In the genomic region with DNA sequence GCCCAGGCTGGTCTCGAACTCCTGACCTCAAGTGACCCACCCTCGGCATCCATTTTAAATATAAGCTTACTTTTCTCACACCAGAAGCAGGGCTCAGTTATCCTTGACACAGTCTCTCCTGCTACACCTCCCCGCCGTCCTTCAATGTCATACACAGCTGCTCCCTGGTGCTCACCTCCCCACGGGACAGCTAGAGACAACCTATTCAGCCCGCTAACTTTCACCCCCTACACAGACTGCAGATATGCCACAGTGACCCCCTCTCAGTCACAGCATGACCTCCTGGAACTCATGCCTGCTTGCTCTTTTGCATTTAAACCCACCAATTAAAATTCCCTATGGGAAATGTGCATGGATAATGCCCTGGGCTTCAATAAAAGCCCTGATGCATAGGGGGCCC, we compare ENCODE assay signal across 26 cellular contexts. TPM values are rescaled to one million over a fixed set of nuclear protein-coding genes. Genes with fewer than 3 reads are reported as not detected.
"Had no signal": no experiment of that assay in that cellular context is flagged by ENCODE, and none has a peak within 500 bp of the region (broad histone marks: within the 10 kb centered on the region; RNA-seq: fewer than 3 reads in every experiment).

No MANE protein-coding gene starts in this region.

- DNase-seq: cortex of kidney; effector memory CD8-positive, alpha-beta T cell; foreskin fibroblast; gastrocnemius medialis; head of caudate nucleus; left cardiac atrium; left lung; mesenchymal stem cell; mucosa of descending colon; naive B cell; posterior cingulate gyrus; psoas muscle; right cardiac atrium; sigmoid colon; spleen; stimulated activated naive B cell treated with anti-CD40 and anti-IgM and Interleukin-4, amounts not matched to agents 10 μg/mL and 1 μg/mL and 100 μg/mL, for 72 hours; upper lobe of right lung; uterus had no signal

- H3K4me2 ChIP-seq: hepatocyte had no signal

- H3K27me3 ChIP-seq: hepatocyte, sigmoid colon, tibial nerve, upper lobe of right lung, uterus had no signal

- H3K27ac Mint-ChIP-seq: effector memory CD8-positive, alpha-beta T cell; mesothelial cell of epicardium; natural killer cell treated with Interleukin-12 subunit alpha and Interleukin-12 subunit beta and Interleukin-15 and Interleukin-18, amount 100 ng/mL, for 72 hours; stimulated activated naive B cell treated with anti-CD40 and anti-IgM and Interleukin-4, amounts not matched to agents 10 μg/mL and 1 μg/mL and 100 μg/mL, for 72 hours; stimulated activated naive CD8-positive, alpha-beta T cell treated with anti-CD3 and anti-CD28 coated beads, Interleukin-15, Interleukin-2, amounts not matched to agents 100 ng/mL and 50 ng/mL, for 24 hours had no signal

- H3K9me3 Mint-ChIP-seq: effector memory CD8-positive, alpha-beta T cell; mesothelial cell of epicardium; naive B cell; natural killer cell treated with Interleukin-12 subunit alpha and Interleukin-12 subunit beta and Interleukin-15 and Interleukin-18, amount 100 ng/mL, for 72 hours; neural crest cell; stimulated activated naive B cell treated with anti-CD40 and anti-IgM and Interleukin-4, amounts not matched to agents 10 μg/mL and 1 μg/mL and 100 μg/mL, for 72 hours; stimulated activated naive CD8-positive, alpha-beta T cell treated with anti-CD3 and anti-CD28 coated beads, Interleukin-15, Interleukin-2, amounts not matched to agents 100 ng/mL and 50 ng/mL, for 24 hours had no signal

- H3K4me3 ChIP-seq: gastrocnemius medialis, hepatocyte, left lung, mucosa of descending colon, psoas muscle, sigmoid colon, spleen, thoracic aorta, tibial nerve, upper lobe of right lung, uterus had no signal

- H3K9me3 ChIP-seq: gastrocnemius medialis, left lung, mucosa of descending colon, psoas muscle, sigmoid colon, spleen, thoracic aorta, tibial nerve, upper lobe of right lung, uterus had no signal

- ATAC-seq: effector memory CD8-positive, alpha-beta T cell; gastrocnemius medialis; left cardiac atrium; mucosa of descending colon; natural killer cell treated with Interleukin-12 subunit alpha and Interleukin-12 subunit beta and Interleukin-15 and Interleukin-18, amount 100 ng/mL, for 72 hours; psoas muscle; right cardiac atrium; stimulated activated naive B cell treated with anti-CD40 and anti-IgM and Interleukin-4, amounts not matched to agents 10 μg/mL and 1 μg/mL and 100 μg/mL, for 72 hours; upper lobe of right lung had no signal

- H2AFZ ChIP-seq: hepatocyte had no signal

- H3K36me3 ChIP-seq: gastrocnemius medialis, left lung, sigmoid colon, spleen, thoracic aorta, tibial nerve, upper lobe of right lung, uterus had no signal

- H3K79me2 ChIP-seq: hepatocyte had no signal

- H3K4me1 Mint-ChIP-seq: mesothelial cell of epicardium, naive B cell had no signal

- H3K27ac ChIP-seq: gastrocnemius medialis, hepatocyte, left lung, psoas muscle, sigmoid colon, spleen, thoracic aorta, tibial nerve, upper lobe of right lung, uterus had no signal

- H3K4me1 ChIP-seq: gastrocnemius medialis, left lung, psoas muscle, sigmoid colon, spleen, tibial nerve, upper lobe of right lung, uterus had no signal

- H3K4me3 Mint-ChIP-seq: effector memory CD8-positive, alpha-beta T cell; mesothelial cell of epicardium; naive B cell; natural killer cell treated with Interleukin-12 subunit alpha and Interleukin-12 subunit beta and Interleukin-15 and Interleukin-18, amount 100 ng/mL, for 72 hours; neural crest cell; stimulated activated naive B cell treated with anti-CD40 and anti-IgM and Interleukin-4, amounts not matched to agents 10 μg/mL and 1 μg/mL and 100 μg/mL, for 72 hours; stimulated activated naive CD8-positive, alpha-beta T cell treated with anti-CD3 and anti-CD28 coated beads, Interleukin-15, Interleukin-2, amounts not matched to agents 100 ng/mL and 50 ng/mL, for 24 hours had no signal

- H3K36me3 Mint-ChIP-seq: mesothelial cell of epicardium; naive B cell; natural killer cell treated with Interleukin-12 subunit alpha and Interleukin-12 subunit beta and Interleukin-15 and Interleukin-18, amount 100 ng/mL, for 72 hours; stimulated activated naive B cell treated with anti-CD40 and anti-IgM and Interleukin-4, amounts not matched to agents 10 μg/mL and 1 μg/mL and 100 μg/mL, for 72 hours had no signal

RNA-seq across cellular contexts. Expression of a gene that starts 44.2 kb away (rescaled TPM):
- total RNA-seq: lung microvascular endothelial cell had no signal
